Comparison of ENCODE assay signal across 1 cellular context in genomic region chr15:42920281-42921048, GRCh38.
TF ChIP-seq lines count a peak whose summit lies in the region.

TSS of gene TTBK2 (minus strand) at chr15:42920778. CDS start at chr15:42878617, 42,161 bp downstream.

TF ChIP-seq in HEK293, 187 proteins besides CTCF, POLR2A, EP300 and RAD21 (continued from another document and continues in another):
- TF ChIP-seq ELK4 (IDR thresholded peaks at IDR 0.05; ENCODE audit: borderline replicate concordance, low read depth, low read length) (no peak), SETDB1 (IDR thresholded peaks at IDR 0.05; ENCODE audit: insufficient read length, low read length) (no peak), ZNF112 (tag by site-specific recombination; IDR thresholded peaks at IDR 0.05) (no peak), ZNF677 (tag by site-specific recombination; IDR thresholded peaks at IDR 0.05) (no peak), ZNF26 (tag by site-specific recombination; IDR thresholded peaks at IDR 0.05) (no peak), ZBTB20 (tag by site-specific recombination; IDR thresholded peaks at IDR 0.05) (no peak), KLF16 (tag by site-specific recombination; IDR thresholded peaks at IDR 0.05) (peak; percentile 93), ZNF837 (tag by site-specific recombination; IDR thresholded peaks at IDR 0.05) (no peak), ZNF623 (tag by site-specific recombination; IDR thresholded peaks at IDR 0.05) (no peak), ZNF571 (tag by site-specific recombination; IDR thresholded peaks at IDR 0.05) (no peak), TRIM28 (IDR thresholded peaks at IDR 0.05; ENCODE audit: borderline replicate concordance, low read length) (no peak), WT1 (tag by site-specific recombination; IDR thresholded peaks at IDR 0.05) (no peak), ZNF600 (tag by site-specific recombination; IDR thresholded peaks at IDR 0.05) (no peak), ZNF664 (tag by site-specific recombination; IDR thresholded peaks at IDR 0.05) (no peak), ZNF558 (tag by site-specific recombination; IDR thresholded peaks at IDR 0.05) (no peak), TCF7L2 (IDR thresholded peaks at IDR 0.05; ENCODE audit: borderline replicate concordance, low read depth, low read length) (no peak), ZNF596 (tag by site-specific recombination; IDR thresholded peaks at IDR 0.05) (no peak), ZNF202 (tag by site-specific recombination; IDR thresholded peaks at IDR 0.05; ENCODE audit: borderline replicate concordance) (no peak), ZNF223 (tag by site-specific recombination; IDR thresholded peaks at IDR 0.05) (no peak), PATZ1 (tag by site-specific recombination; IDR thresholded peaks at IDR 0.05) (peak; percentile 99), ZXDB (tag by site-specific recombination; IDR thresholded peaks at IDR 0.05) (peak; percentile 41; the same call in 1 of the 2 replicates), SALL2 (tag by site-specific recombination; IDR thresholded peaks at IDR 0.05; ENCODE audit: borderline replicate concordance) (no peak), TSHZ1 (tag by site-specific recombination; IDR thresholded peaks at IDR 0.05; ENCODE audit: borderline replicate concordance) (no peak), GLIS1 (tag by site-specific recombination; IDR thresholded peaks at IDR 0.05) (peak; percentile 46), ZNF404 (tag by site-specific recombination; IDR thresholded peaks at IDR 0.05) (no peak), ZNF140 (tag by site-specific recombination; IDR thresholded peaks at IDR 0.05) (no peak), ZNF518A (tag by site-specific recombination; conservative IDR thresholded peaks at IDR 0.05; ENCODE audit: low read depth) (no peak), ZNF175 (tag by site-specific recombination; IDR thresholded peaks at IDR 0.05) (no peak), ZNF501 (tag by site-specific recombination; IDR thresholded peaks at IDR 0.05) (0 out of 2 replicates have a peak, but pooled peaks have one; percentile 26), ZFP3 (tag by site-specific recombination; IDR thresholded peaks at IDR 0.05; ENCODE audit: low read depth) (no peak), ZNF426 (tag by site-specific recombination; IDR thresholded peaks at IDR 0.05) (no peak), PRDM1 (tag by site-specific recombination; IDR thresholded peaks at IDR 0.05) (no peak), AEBP2 (tag by site-specific recombination; IDR thresholded peaks at IDR 0.05; ENCODE audit: borderline replicate concordance) (no peak), ZNF274 (IDR thresholded peaks at IDR 0.05; ENCODE audit: low read length) (no peak), ZNF274 (tag by site-specific recombination; IDR thresholded peaks at IDR 0.05; ENCODE audit: borderline replicate concordance) (no peak), ZNF629 (tag by site-specific recombination; IDR thresholded peaks at IDR 0.05) (no peak), ZNF513 (tag by site-specific recombination; IDR thresholded peaks at IDR 0.05) (no peak), ZNF184 (tag by site-specific recombination; IDR thresholded peaks at IDR 0.05) (no peak), HOXA7 (CRISPR knock-in tag; IDR thresholded peaks at IDR 0.05; ENCODE audit: borderline replicate concordance) (no peak), ZNF626 (tag by site-specific recombination; IDR thresholded peaks at IDR 0.05) (no peak), GLI4 (tag by site-specific recombination; IDR thresholded peaks at IDR 0.05) (no peak), ZNF391 (tag by site-specific recombination; IDR thresholded peaks at IDR 0.05; ENCODE audit: borderline replicate concordance, low read depth) (0 out of 2 replicates have a peak, but pooled peaks have one; percentile 62), PRDM4 (tag by site-specific recombination; IDR thresholded peaks at IDR 0.05) (0 out of 2 replicates have a peak, but pooled peaks have one; percentile 11), KLF7 (tag by site-specific recombination; IDR thresholded peaks at IDR 0.05; ENCODE audit: borderline replicate concordance) (no peak), ZNF529 (tag by site-specific recombination; IDR thresholded peaks at IDR 0.05; ENCODE audit: insufficient replicate concordance) (no peak), ZBTB7A (tag by site-specific recombination; IDR thresholded peaks at IDR 0.05; ENCODE audit: low read depth) (peak; percentile 86)
